11 cellular contexts compared by ENCODE assay signal in the genomic region with DNA sequence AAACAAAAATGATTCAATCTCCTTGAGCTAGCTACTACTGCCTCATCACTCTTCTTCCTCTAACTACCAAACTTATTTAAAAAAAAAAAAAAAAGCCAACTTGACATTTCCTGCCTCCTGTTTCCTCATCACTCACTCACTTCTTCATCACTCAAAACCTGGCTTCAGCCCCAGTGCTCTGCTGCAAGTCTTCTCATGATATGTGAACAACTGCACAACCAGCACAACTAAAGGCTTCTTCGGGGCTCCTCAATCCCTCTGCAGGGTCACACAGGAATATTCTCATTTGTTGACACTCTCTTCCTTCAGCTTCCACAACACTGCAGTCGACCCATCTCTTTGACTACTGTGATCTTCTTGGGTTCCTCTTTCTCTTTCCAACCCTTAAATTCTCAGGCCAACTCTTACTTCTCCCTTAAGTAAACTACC. TPM values are rescaled to one million over a fixed set of nuclear protein-coding genes. Genes with fewer than 3 reads are reported as not detected.
DNase-seq lines count a peak whose midpoint lies in the region; ATAC-seq, FAIRE-seq and TF ChIP-seq lines count a peak whose summit lies in the region.
"Had no signal": no experiment of that assay in that cellular context is flagged by ENCODE, and none has a peak within 500 bp of the region (broad histone marks: within the 10 kb centered on the region; RNA-seq: fewer than 3 reads in every experiment).

No MANE protein-coding gene starts in this region.

- no peak for FAIRE-seq in bronchial epithelial cell (lab: Jason Lieb, UNC)

- intact Hi-C loops in naive thymus-derived CD4-positive, alpha-beta T cell (cut with micrococcal nuclease) = no loop called here
- intact Hi-C loops in ascending aorta (cut with DNase I) = no loop called here

- H3K9me3 Mint-ChIP-seq in naive thymus-derived CD4-positive, alpha-beta T cell = no peaks in the 10 kb centered on the region

- TF ChIP-seq CTCF in bronchial epithelial cell (IDR thresholded peaks at IDR 0.05; ENCODE audit: insufficient read depth, low read length, severe bottlenecking) = no peak
- TF ChIP-seq CTCF in gastroesophageal sphincter (IDR thresholded peaks at IDR 0.05) = no peak
- TF ChIP-seq CTCF in ascending aorta (IDR thresholded peaks at IDR 0.05) = no peak

- H3K27ac Mint-ChIP-seq in naive thymus-derived CD4-positive, alpha-beta T cell = no peak overlapping the region

- peaks cover 15 to 26% of the 10 kb centered on the region in 2 donors for H3K4me1 ChIP-seq in naive thymus-derived CD4-positive, alpha-beta T cell (ENCODE audit: control insufficient read depth in 2 of 2, insufficient read depth in 2 of 2, low read length in 2 of 2)
- H3K4me1 ChIP-seq in gastroesophageal sphincter = peaks cover 0 to 90% (median 17%) of the 10 kb centered on the region in 3 donors
- H3K4me1 ChIP-seq in ascending aorta = peaks cover 0 to 26% of the 10 kb centered on the region in 2 donors

- 67 to 72% methylated on average over 2 of the region's 2 CpGs for WGBS in gastroesophageal sphincter (ENCODE audit: low coverage in 1 of 2), 2 donors

- peaks cover 55% of the 10 kb centered on the region for H3K36me3 ChIP-seq in MG63
- H3K36me3 ChIP-seq in bronchial epithelial cell (ENCODE audit: control insufficient read depth, insufficient read depth, low read length) = peaks cover 8% of the 10 kb centered on the region
- peaks cover 0 to 4% (median 0%) of the 10 kb centered on the region in 3 experiments for H3K36me3 ChIP-seq in naive thymus-derived CD4-positive, alpha-beta T cell (ENCODE audit: control insufficient read depth in 2 of 3, insufficient read depth in 3 of 3, low read length in 3 of 3)
- peaks cover 0 to 51% of the 10 kb centered on the region in 2 donors for H3K36me3 ChIP-seq in gastroesophageal sphincter
- peaks cover 8 to 19% of the 10 kb centered on the region in 2 donors for H3K36me3 ChIP-seq in ascending aorta
- H3K36me3 ChIP-seq: colonic mucosa had no signal

- ATAC-seq in naive thymus-derived CD4-positive, alpha-beta T cell = peak; percentile 57
- ATAC-seq in gastroesophageal sphincter (no peak), GM21717 (IDR thresholded peaks at IDR 0.05; ENCODE audit: unreplicated experiment) (no peak), HG02973 (IDR thresholded peaks at IDR 0.05; ENCODE audit: unreplicated experiment) (no peak)

- H3K4me3 ChIP-seq in MG63 (no peak overlapping the region), bronchial epithelial cell (ENCODE audit: low read depth, low read length) (no peak overlapping the region), gastroesophageal sphincter (no peak overlapping the region), ascending aorta (no peak overlapping the region)
- no peak overlapping the region for H3K4me3 ChIP-seq in naive thymus-derived CD4-positive, alpha-beta T cell (ENCODE audit: low read length)
- H3K4me3 ChIP-seq: colonic mucosa, smooth muscle cell had no signal

- H3K36me3 Mint-ChIP-seq in naive thymus-derived CD4-positive, alpha-beta T cell = peaks cover 0 to 19% (median 13%) of the 10 kb centered on the region in 5 donors

- DNase-seq in GDM1 (lab: John Stamatoyannopoulos, UW) (peak; percentile 6), MG63 (peak; percentile 29), bronchial epithelial cell (ENCODE audit: low read depth) (peak; percentile 59), ascending aorta (ENCODE audit: low spot score in 2 of 2) (no peak)
- DNase-seq in naive thymus-derived CD4-positive, alpha-beta T cell = peak in 3 of 9 donors; percentile 1 to 19 (median 7)
- DNase-seq: activated CD4-positive, alpha-beta T cell treated with anti-CD3 and anti-CD28 coated beads for 1 hour; colonic mucosa had no signal

- H3K27me3 ChIP-seq in MG63 (no peaks in the 10 kb centered on the region), bronchial epithelial cell (ENCODE audit: control insufficient read depth, insufficient read depth, low read length) (no peaks in the 10 kb centered on the region), gastroesophageal sphincter (no peaks in the 10 kb centered on the region), ascending aorta (no peaks in the 10 kb centered on the region)
- H3K27me3 ChIP-seq in naive thymus-derived CD4-positive, alpha-beta T cell (ENCODE audit: control insufficient read depth in 2 of 2, insufficient read depth in 2 of 2, low read length in 2 of 2) = no peaks in the 10 kb centered on the region
- H3K27me3 ChIP-seq: colonic mucosa had no signal

- H3K27me3 Mint-ChIP-seq in naive thymus-derived CD4-positive, alpha-beta T cell = no peaks in the 10 kb centered on the region

- CTCF ChIA-PET in naive thymus-derived CD4-positive, alpha-beta T cell (lab: Charles Lee) = interaction anchor here (0.6 to 1.5 kb wide), 2 partner anchors 8 to 858 kb away, joined by 3 to 9 read pairs; partner anchors contain the start of gene MTF1

- peaks cover 30 to 59% (median 52%) of the 10 kb centered on the region in 7 donors for H3K4me1 Mint-ChIP-seq in naive thymus-derived CD4-positive, alpha-beta T cell

- POLR2A ChIA-PET in naive thymus-derived CD4-positive, alpha-beta T cell (lab: Charles Lee) = interaction anchor here (0.7 kb wide), 1 partner anchor 373 kb away, joined by 3 read pairs; no protein-coding TSS in a partner anchor

- TF ChIP-seq POLR2A in gastroesophageal sphincter (IDR thresholded peaks at IDR 0.05) = no peak

- H3K9me3 ChIP-seq in MG63 (no peaks in the 10 kb centered on the region), gastroesophageal sphincter (no peaks in the 10 kb centered on the region), ascending aorta (no peaks in the 10 kb centered on the region)
- H3K9me3 ChIP-seq in naive thymus-derived CD4-positive, alpha-beta T cell (ENCODE audit: control insufficient read depth in 2 of 3, low read length in 3 of 3) = no peaks in the 10 kb centered on the region
- H3K9me3 ChIP-seq: colonic mucosa had no signal

- TF ChIP-seq EP300 in gastroesophageal sphincter (IDR thresholded peaks at IDR 0.05) = no peak

- no peak overlapping the region for H3K4me3 Mint-ChIP-seq in naive thymus-derived CD4-positive, alpha-beta T cell

- H3K27ac ChIP-seq in naive thymus-derived CD4-positive, alpha-beta T cell (ENCODE audit: low read depth, low read length) = no peak overlapping the region
- H3K27ac ChIP-seq in gastroesophageal sphincter (no peak overlapping the region), ascending aorta (no peak overlapping the region)
- H3K27ac ChIP-seq: colonic mucosa had no signal

RNA-seq across cellular contexts. Expression of gene MTF1, which starts 7.6 kb away (rescaled TPM):
- total RNA-seq in MG63 (2014; rRNA removed; shearing (Covaris generic); ENCODE audit: low replicate concordance) = 2.2 and 2.5 TPM in 2 replicates
- total RNA-seq in bronchial epithelial cell (3.7 and 5.6 TPM in 2 replicates), gastroesophageal sphincter (1 to 10 TPM; 3.8 to 7.6 (median 5.4) TPM), ascending aorta (10.6 TPM)
- total RNA-seq in naive thymus-derived CD4-positive, alpha-beta T cell = 10 to 100 TPM; 22.9 to 45.2 (median 27.1) TPM
- polyA plus RNA-seq in naive thymus-derived CD4-positive, alpha-beta T cell = 10 to 100 TPM; 25.2 to 27.1 TPM

RNA-seq across cellular contexts. Expression of gene YRDC, which starts 43.8 kb away (rescaled TPM):
- 34.7 and 37.8 TPM in 2 replicates for total RNA-seq in MG63 (2014; rRNA removed; shearing (Covaris generic); ENCODE audit: low replicate concordance)
- total RNA-seq in bronchial epithelial cell (25.6 and 47.9 TPM in 2 replicates), gastroesophageal sphincter (10 to 100 TPM; 13.6 to 16.9 (median 15.4) TPM), ascending aorta (9.7 TPM)
- 10 to 100 TPM; 13.1 to 30.6 (median 22.3) TPM for total RNA-seq in naive thymus-derived CD4-positive, alpha-beta T cell
- polyA plus RNA-seq in naive thymus-derived CD4-positive, alpha-beta T cell = 10 to 100 TPM; 13.4 to 17.0 TPM

RNA-seq across cellular contexts. Expression of gene C1orf122, which starts 44.2 kb away (rescaled TPM):
- total RNA-seq in MG63 (2014; rRNA removed; shearing (Covaris generic); ENCODE audit: low replicate concordance) = 22.3 and 68.2 TPM in 2 replicates
- total RNA-seq in bronchial epithelial cell (18.8 and 26.1 TPM in 2 replicates), gastroesophageal sphincter (10 to 100 TPM; 53.7 to 73.0 (median 62.5) TPM), ascending aorta (284 TPM)
- 10 to 100 TPM; 11.4 to 20.6 (median 11.7) TPM for total RNA-seq in naive thymus-derived CD4-positive, alpha-beta T cell
- polyA plus RNA-seq in naive thymus-derived CD4-positive, alpha-beta T cell = 10 to 100 TPM; 24.8 to 26.4 TPM

RNA-seq across cellular contexts. Expression of gene MANEAL, which starts 58.1 kb away (rescaled TPM):
- 8.8 and 15.0 TPM in 2 replicates for total RNA-seq in MG63 (2014; rRNA removed; shearing (Covaris generic); ENCODE audit: low replicate concordance)
- total RNA-seq in bronchial epithelial cell (0.26 TPM in 2 replicates), gastroesophageal sphincter (1 to 10 TPM; 1.5 to 2.8 (median 2.7) TPM), ascending aorta (0.43 TPM)
- total RNA-seq in naive thymus-derived CD4-positive, alpha-beta T cell = 1 to 10 TPM in 4 of 5 experiments, under 1 TPM in 1; 0.66 to 2.1 (median 1.1) TPM
- 1 to 10 TPM in 1 of 2 donors, under 1 TPM in 1; 0.48 to 1.6 TPM for polyA plus RNA-seq in naive thymus-derived CD4-positive, alpha-beta T cell
- total RNA-seq: smooth muscle cell had no signal

Comparison
In these comparisons a context has a peak if more than half of its experiments do, and no peak if none do; other contexts are left out.
1. DNase-seq: peak in GDM1 (single experiment), MG63 (single experiment) and bronchial epithelial cell (single experiment); none in ascending aorta (0 of 2).